In genomic region chr19:40818480-40819399, GRCh38 we compare ENCODE assay signal across 8 cellular contexts. TPM values are rescaled to one million over a fixed set of nuclear protein-coding genes. Genes with fewer than 3 reads are reported as not detected.
A peak's percentile ranks its signal among the peaks of the same experiment; 100 is the strongest.
DNase-seq lines count a peak whose midpoint lies in the region; FAIRE-seq and TF ChIP-seq lines count a peak whose summit lies in the region.
"Not testable (repeated sequence)": the region's sequence is repeated elsewhere in the genome, so short reads cannot be mapped to it uniquely, and the experiment has no call there.

No MANE protein-coding gene starts in this region.

- peak; percentile 50 for DNase-seq in EH (ENCODE audit: low read depth)
- peak in 1 of 2 experiments; percentile 75 for DNase-seq in HL-60 (ENCODE audit: low read depth in 1 of 2, low spot score in 1 of 2)
- peak; percentile 86 for DNase-seq in OCI-M1 (lab: John Stamatoyannopoulos, UW)
- peak; percentile 42 for DNase-seq in activated CD8-positive, alpha-beta memory T cell treated with anti-CD3 and anti-CD28 coated beads, Interleukin-2, amount 50 U/mL, for 24 hours (ENCODE audit: extremely low read depth)
- DNase-seq in cerebellar cortex (ENCODE audit: low spot score) = peak; percentile 29
- DNase-seq in keratinocyte (ENCODE audit: low read depth, low spot score) = not testable (repeated sequence)
- DNase-seq in suprapubic skin (ENCODE audit: low spot score in 2 of 2) = peak; percentile 86 to 92

- not testable (repeated sequence) for FAIRE-seq in keratinocyte (lab: Jason Lieb, UNC)

- peak overlapping the region; percentile 30 for H3K4me3 ChIP-seq in HL-60 (replicated peaks; ENCODE audit: insufficient read depth, low read length)
- H3K4me3 ChIP-seq in keratinocyte (ENCODE audit: control insufficient read depth in 2 of 3, extremely low read depth in 1 of 3, insufficient read depth in 2 of 3, low read depth in 1 of 3, low read length in 3 of 3) = not testable (repeated sequence)
- peak overlapping the region; percentile 74 for H3K4me3 ChIP-seq in rectal smooth muscle tissue (ENCODE audit: low read length)
- H3K4me3 ChIP-seq in suprapubic skin = peak overlapping the region; percentile 1

- not testable (repeated sequence) for H3K9me1 ChIP-seq in keratinocyte (ENCODE audit: control insufficient read depth, extremely low read depth, insufficient read depth, low read length)

- dilution Hi-C loops in keratinocyte (cut with MboI; ENCODE audit: extremely low pct_ligation_motif_present, low sequenced_read_pairs) = not testable (repeated sequence)

- H3K27ac ChIP-seq in HL-60 (replicated peaks) (peak overlapping the region; percentile 26; the same call in 1 of the 2 replicates), rectal smooth muscle tissue (ENCODE audit: low read depth, low read length) (peak overlapping the region; percentile 73)
- not testable (repeated sequence) for H3K27ac ChIP-seq in keratinocyte (ENCODE audit: control insufficient read depth, insufficient read depth, low read length); suprapubic skin

- H3K9me3 ChIP-seq in keratinocyte (ENCODE audit: control insufficient read depth, low read depth, low read length); suprapubic skin: not testable (repeated sequence)

- WGBS in suprapubic skin = 49% methylated on average over 19 of the region's 36 CpGs

- H2AFZ ChIP-seq in keratinocyte (ENCODE audit: control insufficient read depth, low read length) = peak overlapping the region; percentile 53

- H3K27me3 ChIP-seq in HL-60 (ENCODE audit: insufficient read depth, poor library complexity, severe bottlenecking); keratinocyte (ENCODE audit: control insufficient read depth, extremely low read depth, insufficient read depth, low read length); rectal smooth muscle tissue (ENCODE audit: control insufficient read depth, insufficient read depth, low read length); suprapubic skin: not testable (repeated sequence)

- H3K4me1 ChIP-seq in keratinocyte (ENCODE audit: control insufficient read depth, extremely low read depth, insufficient read depth, low read length); rectal smooth muscle tissue (ENCODE audit: control insufficient read depth, insufficient read depth, low read length): not testable (repeated sequence)
- H3K4me1 ChIP-seq in suprapubic skin = peaks cover 23% of the 10 kb centered on the region

- TF ChIP-seq EP300 in suprapubic skin (IDR thresholded peaks at IDR 0.05) = not testable (repeated sequence)

- not testable (repeated sequence) for TF ChIP-seq CTCF in HL-60 (IDR thresholded peaks at IDR 0.05; ENCODE audit: insufficient read depth, low read length)
- TF ChIP-seq CTCF in keratinocyte (optimal IDR thresholded peaks at IDR 0.05 in 1 of 3, IDR thresholded peaks at IDR 0.05 in 1 of 3, conservative IDR thresholded peaks at IDR 0.05 in 1 of 3; ENCODE audit: extremely low read depth in 1 of 3, insufficient read depth in 2 of 3, low read length in 3 of 3) (peak in 1 of 3 experiments; percentile 26), suprapubic skin (IDR thresholded peaks at IDR 0.05) (peak in 1 of 2 donors; percentile 19)

- not testable (repeated sequence) for H3K36me3 ChIP-seq in keratinocyte (ENCODE audit: control insufficient read depth in 2 of 2, extremely low read depth in 1 of 2, insufficient read depth in 2 of 2, low read length in 2 of 2); rectal smooth muscle tissue (ENCODE audit: control insufficient read depth, insufficient read depth, low read length); suprapubic skin

- not testable (repeated sequence) for H4K20me1 ChIP-seq in keratinocyte (ENCODE audit: control insufficient read depth, extremely low read depth, insufficient read depth, low read length)

- H3K79me2 ChIP-seq in keratinocyte (ENCODE audit: control insufficient read depth, insufficient read depth, low read length) = not testable (repeated sequence)

- peak overlapping the region; percentile 32 for H3K4me2 ChIP-seq in keratinocyte (ENCODE audit: control insufficient read depth, extremely low read depth, insufficient read depth, low read depth, low read length)

- not testable (repeated sequence) for H3K9ac ChIP-seq in keratinocyte (ENCODE audit: control insufficient read depth, extremely low read depth, insufficient read depth, low read length)
- H3K9ac ChIP-seq in rectal smooth muscle tissue (ENCODE audit: low read length) = peak overlapping the region; percentile 56

- TF ChIP-seq POLR2A in suprapubic skin (IDR thresholded peaks at IDR 0.05) = not testable (repeated sequence)

RNA-seq across cellular contexts. Expression of gene EGLN2, which starts 19.7 kb away (rescaled TPM):
- polyA plus RNA-seq in keratinocyte = 31.6 to 57.0 TPM (median 41.0 TPM) in 3 replicates
- polyA plus RNA-seq in keratinocyte (2011; ENCODE audit: low read depth) = 7.2 TPM
- polyA plus RNA-seq in keratinocyte (2011; cell fraction: cytosol; rRNA removed) = 27.7 and 50.2 TPM in 2 replicates
- polyA plus RNA-seq in keratinocyte (2011; cell fraction: nucleus; rRNA removed) = 39.8 and 58.0 TPM in 2 replicates
- polyA plus RNA-seq in keratinocyte (2012; ENCODE audit: low replicate concordance) = 27.9 and 71.5 TPM in 2 replicates
- polyA minus RNA-seq in keratinocyte = 40.5 to 110 TPM (median 61.5 TPM) in 3 replicates
- polyA minus RNA-seq in keratinocyte (2011; cell fraction: cytosol; rRNA and poly(A)+ RNA removed) = 56.8 TPM
- polyA minus RNA-seq in keratinocyte (2011; cell fraction: nucleus; rRNA and poly(A)+ RNA removed) = 23.4 and 25.2 TPM in 2 replicates
- total RNA-seq in suprapubic skin = 10 to 100 TPM; 31.5 to 51.2 (median 37.6) TPM

RNA-seq across cellular contexts. Expression of gene CYP2A6, which starts 31.5 kb away (rescaled TPM):
- not detected in 3 replicates for polyA plus RNA-seq in keratinocyte
- not detected for polyA plus RNA-seq in keratinocyte (2011; ENCODE audit: low read depth)
- not detected in 2 replicates for polyA plus RNA-seq in keratinocyte (2011; cell fraction: cytosol; rRNA removed)
- polyA plus RNA-seq in keratinocyte (2011; cell fraction: nucleus; rRNA removed) = not detected in 2 replicates
- polyA plus RNA-seq in keratinocyte (2012; ENCODE audit: low replicate concordance) = not detected in 2 replicates
- not detected in 3 replicates for polyA minus RNA-seq in keratinocyte
- polyA minus RNA-seq in keratinocyte (2011; cell fraction: cytosol; rRNA and poly(A)+ RNA removed) = not detected
- not detected in 2 replicates for polyA minus RNA-seq in keratinocyte (2011; cell fraction: nucleus; rRNA and poly(A)+ RNA removed)
- total RNA-seq in suprapubic skin = not detected

RNA-seq across cellular contexts. Expression of gene RAB4B, which starts 40.7 kb away (rescaled TPM):
- 13.2 to 17.1 TPM (median 15.0 TPM) in 3 replicates for polyA plus RNA-seq in keratinocyte
- polyA plus RNA-seq in keratinocyte (2011; ENCODE audit: low read depth) = 3.4 TPM
- polyA plus RNA-seq in keratinocyte (2011; cell fraction: cytosol; rRNA removed) = 7.1 and 14.2 TPM in 2 replicates
- 21.7 and 25.9 TPM in 2 replicates for polyA plus RNA-seq in keratinocyte (2011; cell fraction: nucleus; rRNA removed)
- polyA plus RNA-seq in keratinocyte (2012; ENCODE audit: low replicate concordance) = 15.7 and 20.3 TPM in 2 replicates
- 7.4 to 21.5 TPM (median 7.7 TPM) in 3 replicates for polyA minus RNA-seq in keratinocyte
- polyA minus RNA-seq in keratinocyte (2011; cell fraction: cytosol; rRNA and poly(A)+ RNA removed) = 11.7 TPM
- polyA minus RNA-seq in keratinocyte (2011; cell fraction: nucleus; rRNA and poly(A)+ RNA removed) = 1.9 and 2.9 TPM in 2 replicates
- total RNA-seq in suprapubic skin = 10 to 100 TPM; 12.4 to 20.7 (median 17.0) TPM

RNA-seq across cellular contexts. Expression of gene MIA, which starts 43.4 kb away (rescaled TPM):
- polyA plus RNA-seq in keratinocyte = 3.4 to 7.4 TPM (median 5.5 TPM) in 3 replicates
- not detected for polyA plus RNA-seq in keratinocyte (2011; ENCODE audit: low read depth)
- polyA plus RNA-seq in keratinocyte (2011; cell fraction: cytosol; rRNA removed) = 2.2 and 6.2 TPM in 2 replicates
- polyA plus RNA-seq in keratinocyte (2011; cell fraction: nucleus; rRNA removed) = 0.76 and 3.1 TPM in 2 replicates
- 2.2 and 15.4 TPM in 2 replicates for polyA plus RNA-seq in keratinocyte (2012; ENCODE audit: low replicate concordance)
- polyA minus RNA-seq in keratinocyte = 2.4 to 8.9 TPM (median 5.7 TPM) in 3 replicates
- not detected for polyA minus RNA-seq in keratinocyte (2011; cell fraction: cytosol; rRNA and poly(A)+ RNA removed)
- 3.2 TPM in 1 of 2 replicates, not detected in the other for polyA minus RNA-seq in keratinocyte (2011; cell fraction: nucleus; rRNA and poly(A)+ RNA removed)
- total RNA-seq in suprapubic skin = 10 to 100 TPM in 2 of 4 donors, 1 to 10 TPM in 2; 4.8 to 15.1 (median 9.9) TPM
